ENCODE assay signal across 20 cellular contexts in the genomic region with DNA sequence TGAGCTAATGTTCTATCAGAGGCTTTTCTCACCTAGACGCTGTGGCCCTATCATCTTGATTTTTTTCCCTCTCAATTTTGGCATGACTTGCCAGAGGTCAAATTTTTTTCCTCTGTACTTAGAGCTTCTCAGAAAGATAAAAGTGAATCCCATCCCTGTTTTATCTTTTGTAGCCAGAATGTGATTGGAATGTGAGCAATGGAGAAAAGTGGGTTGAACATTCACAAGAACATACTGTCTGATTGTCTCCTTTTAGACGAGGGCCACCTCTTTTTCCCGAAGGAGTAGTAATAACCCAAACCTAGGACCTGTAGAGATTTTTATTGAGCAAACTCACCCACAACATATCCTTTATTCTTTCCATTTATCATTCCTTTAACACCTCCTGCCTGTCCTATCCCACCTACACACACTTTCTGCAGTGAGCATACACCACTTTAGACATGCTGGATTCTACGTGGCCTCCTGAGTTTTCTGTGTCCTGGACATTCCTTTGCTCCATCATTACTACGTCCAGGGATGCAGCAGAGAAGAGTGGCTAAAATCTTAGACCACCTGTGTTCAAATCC.
"Had no signal": no experiment of that assay in that cellular context is flagged by ENCODE, and none has a peak within 500 bp of the region (broad histone marks: within the 10 kb centered on the region; RNA-seq: fewer than 3 reads in every experiment).

No MANE protein-coding gene starts in this region.

- H3K27me3 ChIP-seq: adrenal gland, gastrocnemius medialis, heart left ventricle, left lung, right atrium auricular region had no signal

- H3K4me3 Mint-ChIP-seq: activated CD4-positive, alpha-beta T cell treated with anti-CD3 and anti-CD28 coated beads for 36 hours; activated T-helper 1 cell treated with anti-CD3 and anti-CD28 coated beads, Interleukin-12 subunit alpha, Interleukin-12 subunit beta, Interleukin-2, Interleukin-4 antibody, amounts not matched to agents 30 ng/mL and 10 ng/mL and 1 ng/mL, durations not matched to agents 14 hours and 24 hours and 36 hours; naive thymus-derived CD4-positive, alpha-beta T cell; stimulated activated memory B cell treated with anti-CD40 and anti-IgM and Interleukin-4, amounts not matched to agents 10 μg/mL and 1 μg/mL and 100 μg/mL, for 72 hours; T-helper 1 cell treated with Interleukin-12 subunit alpha and Interleukin-12 subunit beta and Interleukin-4 antibody, amounts not matched to agents 30 μg/mL and 1 μg/mL, for 36 hours had no signal

- H3K27me3 Mint-ChIP-seq: activated CD4-positive, alpha-beta T cell treated with anti-CD3 and anti-CD28 coated beads for 36 hours; stimulated activated memory B cell treated with anti-CD40 and anti-IgM and Interleukin-4, amounts not matched to agents 10 μg/mL and 1 μg/mL and 100 μg/mL, for 72 hours had no signal

- H3K27ac ChIP-seq: adrenal gland, gastrocnemius medialis, heart left ventricle, left lung, prostate gland, right atrium auricular region, thoracic aorta had no signal

- H3K4me1 Mint-ChIP-seq: stimulated activated memory B cell treated with anti-CD40 and anti-IgM and Interleukin-4, amounts not matched to agents 10 μg/mL and 1 μg/mL and 100 μg/mL, for 72 hours had no signal

- H3K36me3 ChIP-seq: prostate gland had no signal

- H3K4me3 ChIP-seq: adrenal gland, gastrocnemius medialis, heart left ventricle, left lung, prostate gland, right atrium auricular region, skin epidermis, thoracic aorta had no signal

- H3K4me1 ChIP-seq: prostate gland had no signal

- H3K9me3 ChIP-seq: adrenal gland, gastrocnemius medialis, heart left ventricle, left lung, prostate gland, right atrium auricular region, thoracic aorta had no signal

- DNase-seq: activated CD4-positive, alpha-beta T cell treated with anti-CD3 and anti-CD28 coated beads for 36 hours; activated CD4-positive, alpha-beta T cell treated with anti-CD3 and anti-CD28 coated beads, Interleukin-2, amount 50 U/mL, for 48 hours; activated gamma-delta T cell treated with Interleukin-2 at 50 U/mL for 16 hours; activated T-cell treated with anti-CD3 and anti-CD28 coated beads for 4 hours; adrenal gland; cerebellar nuclear complex; effector CD4-positive, alpha-beta T cell; gastrocnemius medialis; heart left ventricle; left lung; naive thymus-derived CD4-positive, alpha-beta T cell; stimulated activated CD4-positive, alpha-beta T cell treated with anti-CD3 and anti-CD28 coated beads, Interleukin-4, amount 100 ng/mL, for 24 hours had no signal

- ATAC-seq: activated CD4-positive, alpha-beta T cell treated with anti-CD3 and anti-CD28 coated beads for 36 hours; activated naive CD4-positive, alpha-beta T cell treated with anti-CD3 and anti-CD28 coated beads, Interleukin-2, amount 50 U/mL, for 72 hours; gastrocnemius medialis; heart left ventricle; left lung; naive thymus-derived CD4-positive, alpha-beta T cell; stimulated activated memory B cell treated with anti-CD40 and anti-IgM and Interleukin-4, amounts not matched to agents 10 μg/mL and 1 μg/mL and 100 μg/mL, for 72 hours had no signal

- H3K27ac Mint-ChIP-seq: activated CD4-positive, alpha-beta T cell treated with anti-CD3 and anti-CD28 coated beads for 36 hours; activated naive CD4-positive, alpha-beta T cell treated with anti-CD3 and anti-CD28 coated beads, Interleukin-2, amount 50 U/mL, for 72 hours; activated T-helper 1 cell treated with anti-CD3 and anti-CD28 coated beads, Interleukin-12 subunit alpha, Interleukin-12 subunit beta, Interleukin-2, Interleukin-4 antibody, amounts not matched to agents 30 ng/mL and 10 ng/mL and 1 ng/mL, durations not matched to agents 14 hours and 24 hours and 36 hours; stimulated activated memory B cell treated with anti-CD40 and anti-IgM and Interleukin-4, amounts not matched to agents 10 μg/mL and 1 μg/mL and 100 μg/mL, for 72 hours; T-helper 1 cell treated with Interleukin-12 subunit alpha and Interleukin-12 subunit beta and Interleukin-4 antibody, amounts not matched to agents 30 μg/mL and 1 μg/mL, for 36 hours had no signal

- H3K9me3 Mint-ChIP-seq: activated naive CD4-positive, alpha-beta T cell treated with anti-CD3 and anti-CD28 coated beads, Interleukin-2, amount 50 U/mL, for 72 hours; activated T-helper 1 cell treated with anti-CD3 and anti-CD28 coated beads, Interleukin-12 subunit alpha, Interleukin-12 subunit beta, Interleukin-2, Interleukin-4 antibody, amounts not matched to agents 30 ng/mL and 10 ng/mL and 1 ng/mL, durations not matched to agents 14 hours and 24 hours and 36 hours; naive thymus-derived CD4-positive, alpha-beta T cell; stimulated activated memory B cell treated with anti-CD40 and anti-IgM and Interleukin-4, amounts not matched to agents 10 μg/mL and 1 μg/mL and 100 μg/mL, for 72 hours; T-helper 1 cell treated with Interleukin-12 subunit alpha and Interleukin-12 subunit beta and Interleukin-4 antibody, amounts not matched to agents 30 μg/mL and 1 μg/mL, for 36 hours had no signal
